Comparison of ENCODE assay signal across 8 cellular contexts in genomic region chr3:59049671-59050331, GRCh38. TPM values are rescaled to one million over a fixed set of nuclear protein-coding genes. Genes with fewer than 3 reads are reported as not detected.
DNase-seq lines count a peak whose midpoint lies in the region; ATAC-seq and TF ChIP-seq lines count a peak whose summit lies in the region.

CFAP20DC (minus strand) TSS chr3:59050025; CDS start chr3:59049631, 394 bp downstream.

- POLR2A ChIA-PET in naive thymus-derived CD4-positive, alpha-beta T cell (lab: Charles Lee), result no interaction called here

- TF ChIP-seq CTCF in fibroblast of mammary gland (conservative IDR thresholded peaks at IDR 0.05; ENCODE audit: control insufficient read depth, insufficient read depth, low read depth, low read length), result no peak

- intact Hi-C loops in activated T-helper 1 cell treated with anti-CD3 and anti-CD28 coated beads, Interleukin-12 subunit alpha, Interleukin-12 subunit beta, Interleukin-2, Interleukin-4 antibody, amounts not matched to agents 30 ng/mL and 10 ng/mL and 1 ng/mL, durations not matched to agents 14 hours and 24 hours and 36 hours (cut with micrococcal nuclease), result loop anchor here (2.0 to 5.0 kb wide), 3 partner anchors 188 to 743 kb away; partner anchors contain the start of genes HTD2, PDHB and RPP14
- intact Hi-C loops in naive thymus-derived CD4-positive, alpha-beta T cell (cut with micrococcal nuclease), result loop anchor here in 1 of 2 donors (2.0 to 10.0 kb wide), 2 partner anchors 485 to 743 kb away; partner anchors contain the start of genes HTD2 and RPP14

- H3K9me3 ChIP-seq in naive thymus-derived CD4-positive, alpha-beta T cell (ENCODE audit: control insufficient read depth in 2 of 3, low read length in 3 of 3), result no peaks in the 10 kb centered on the region

- peak within 1 kb of the TSS; percentile 64 for H3K4me3 ChIP-seq in fibroblast of mammary gland (ENCODE audit: control insufficient read depth, low read depth, low read length)
- peak within 1 kb of the TSS; percentile 69 for H3K4me3 ChIP-seq in naive thymus-derived CD4-positive, alpha-beta T cell (ENCODE audit: low read length)

- DNase-seq in COR-L47 (lab: John Stamatoyannopoulos, UW) (peak; percentile 83), HT1080 (ENCODE audit: low read depth) (peak; percentile 69), OCI-M1 (lab: John Stamatoyannopoulos, UW) (peak; percentile 89), fibroblast of mammary gland (ENCODE audit: low read depth) (peak; percentile 94)
- DNase-seq in activated T-helper 1 cell treated with anti-CD3 and anti-CD28 coated beads, Interleukin-12 subunit alpha, Interleukin-12 subunit beta, Interleukin-2, Interleukin-4 antibody, amounts not matched to agents 30 ng/mL and 10 ng/mL and 1 ng/mL, durations not matched to agents 14 hours and 24 hours and 36 hours (ENCODE audit: low spot score), result peak; percentile 90
- peak; percentile 78 to 90 (median 86) for DNase-seq in naive thymus-derived CD4-positive, alpha-beta T cell

- peaks cover 14% of the 10 kb centered on the region for H3K27me3 Mint-ChIP-seq in activated T-helper 1 cell treated with anti-CD3 and anti-CD28 coated beads, Interleukin-12 subunit alpha, Interleukin-12 subunit beta, Interleukin-2, Interleukin-4 antibody, amounts not matched to agents 30 ng/mL and 10 ng/mL and 1 ng/mL, durations not matched to agents 14 hours and 24 hours and 36 hours (ENCODE audit: insufficient read depth)
- H3K27me3 Mint-ChIP-seq in naive thymus-derived CD4-positive, alpha-beta T cell, result peaks cover 0 to 6% (median 0%) of the 10 kb centered on the region in 5 donors
- no peaks in the 10 kb centered on the region for H3K27me3 Mint-ChIP-seq in stimulated activated memory B cell treated with anti-CD40 and anti-IgM and Interleukin-4, amounts not matched to agents 10 μg/mL and 1 μg/mL and 100 μg/mL, for 72 hours

- H3K4me3 Mint-ChIP-seq in activated T-helper 1 cell treated with anti-CD3 and anti-CD28 coated beads, Interleukin-12 subunit alpha, Interleukin-12 subunit beta, Interleukin-2, Interleukin-4 antibody, amounts not matched to agents 30 ng/mL and 10 ng/mL and 1 ng/mL, durations not matched to agents 14 hours and 24 hours and 36 hours, result peak within 1 kb of the TSS; percentile 65
- H3K4me3 Mint-ChIP-seq in naive thymus-derived CD4-positive, alpha-beta T cell, result peak within 1 kb of the TSS; percentile 75 to 89 (median 80)
- peak within 1 kb of the TSS; percentile 83 for H3K4me3 Mint-ChIP-seq in stimulated activated memory B cell treated with anti-CD40 and anti-IgM and Interleukin-4, amounts not matched to agents 10 μg/mL and 1 μg/mL and 100 μg/mL, for 72 hours

- H3K4me1 Mint-ChIP-seq in activated T-helper 1 cell treated with anti-CD3 and anti-CD28 coated beads, Interleukin-12 subunit alpha, Interleukin-12 subunit beta, Interleukin-2, Interleukin-4 antibody, amounts not matched to agents 30 ng/mL and 10 ng/mL and 1 ng/mL, durations not matched to agents 14 hours and 24 hours and 36 hours (ENCODE audit: low read depth), result peaks cover 15% of the 10 kb centered on the region
- H3K4me1 Mint-ChIP-seq in naive thymus-derived CD4-positive, alpha-beta T cell, result peaks cover 0 to 16% (median 10%) of the 10 kb centered on the region in 7 donors
- peaks cover 4% of the 10 kb centered on the region for H3K4me1 Mint-ChIP-seq in stimulated activated memory B cell treated with anti-CD40 and anti-IgM and Interleukin-4, amounts not matched to agents 10 μg/mL and 1 μg/mL and 100 μg/mL, for 72 hours

- H3K27ac ChIP-seq in naive thymus-derived CD4-positive, alpha-beta T cell (ENCODE audit: low read depth, low read length), result peak within 1 kb of the TSS; percentile 59

- no peaks in the 10 kb centered on the region for H3K36me3 Mint-ChIP-seq in activated T-helper 1 cell treated with anti-CD3 and anti-CD28 coated beads, Interleukin-12 subunit alpha, Interleukin-12 subunit beta, Interleukin-2, Interleukin-4 antibody, amounts not matched to agents 30 ng/mL and 10 ng/mL and 1 ng/mL, durations not matched to agents 14 hours and 24 hours and 36 hours (ENCODE audit: low read depth)
- H3K36me3 Mint-ChIP-seq in naive thymus-derived CD4-positive, alpha-beta T cell, result no peaks in the 10 kb centered on the region
- no peaks in the 10 kb centered on the region for H3K36me3 Mint-ChIP-seq in stimulated activated memory B cell treated with anti-CD40 and anti-IgM and Interleukin-4, amounts not matched to agents 10 μg/mL and 1 μg/mL and 100 μg/mL, for 72 hours

- no peaks in the 10 kb centered on the region for H3K27me3 ChIP-seq in naive thymus-derived CD4-positive, alpha-beta T cell (ENCODE audit: control insufficient read depth in 2 of 2, insufficient read depth in 2 of 2, low read length in 2 of 2)

- H3K36me3 ChIP-seq in naive thymus-derived CD4-positive, alpha-beta T cell (ENCODE audit: control insufficient read depth in 2 of 3, insufficient read depth in 3 of 3, low read length in 3 of 3), result no peaks in the 10 kb centered on the region

- CTCF ChIA-PET in naive thymus-derived CD4-positive, alpha-beta T cell (lab: Charles Lee), result interaction anchor here (0.8 kb wide), 1 partner anchor 86 kb away, joined by 4 read pairs; no protein-coding TSS in a partner anchor

- H3K4me1 ChIP-seq in naive thymus-derived CD4-positive, alpha-beta T cell (ENCODE audit: control insufficient read depth in 2 of 2, insufficient read depth in 2 of 2, low read length in 2 of 2), result no peaks in the 10 kb centered on the region

- peak; percentile 99 for ATAC-seq in GM21381 (IDR thresholded peaks at IDR 0.05; ENCODE audit: unreplicated experiment)
- ATAC-seq in naive thymus-derived CD4-positive, alpha-beta T cell, result peak; percentile 96
- peak; percentile 98 for ATAC-seq in stimulated activated memory B cell treated with anti-CD40 and anti-IgM and Interleukin-4, amounts not matched to agents 10 μg/mL and 1 μg/mL and 100 μg/mL, for 72 hours

- no peaks in the 10 kb centered on the region for H3K9me3 Mint-ChIP-seq in activated T-helper 1 cell treated with anti-CD3 and anti-CD28 coated beads, Interleukin-12 subunit alpha, Interleukin-12 subunit beta, Interleukin-2, Interleukin-4 antibody, amounts not matched to agents 30 ng/mL and 10 ng/mL and 1 ng/mL, durations not matched to agents 14 hours and 24 hours and 36 hours
- no peaks in the 10 kb centered on the region for H3K9me3 Mint-ChIP-seq in naive thymus-derived CD4-positive, alpha-beta T cell
- no peaks in the 10 kb centered on the region for H3K9me3 Mint-ChIP-seq in stimulated activated memory B cell treated with anti-CD40 and anti-IgM and Interleukin-4, amounts not matched to agents 10 μg/mL and 1 μg/mL and 100 μg/mL, for 72 hours

- H3K27ac Mint-ChIP-seq in activated T-helper 1 cell treated with anti-CD3 and anti-CD28 coated beads, Interleukin-12 subunit alpha, Interleukin-12 subunit beta, Interleukin-2, Interleukin-4 antibody, amounts not matched to agents 30 ng/mL and 10 ng/mL and 1 ng/mL, durations not matched to agents 14 hours and 24 hours and 36 hours, result peak within 1 kb of the TSS; percentile 67
- peak within 1 kb of the TSS; percentile 40 to 90 (median 80) for H3K27ac Mint-ChIP-seq in naive thymus-derived CD4-positive, alpha-beta T cell
- peak within 1 kb of the TSS; percentile 77 for H3K27ac Mint-ChIP-seq in stimulated activated memory B cell treated with anti-CD40 and anti-IgM and Interleukin-4, amounts not matched to agents 10 μg/mL and 1 μg/mL and 100 μg/mL, for 72 hours

RNA-seq across cellular contexts. Expression of gene CFAP20DC, which starts in this region (rescaled TPM):
- 1.0 and 2.4 TPM in 2 replicates for total RNA-seq in HT1080 (2014; rRNA removed; shearing (Covaris generic))
- polyA plus RNA-seq in HT1080 (2015; cell fraction: cytosol; rRNA removed), result 2.7 and 3.4 TPM in 2 replicates
- 4.4 and 4.8 TPM in 2 replicates for polyA plus RNA-seq in HT1080 (2015; cell fraction: nucleus; rRNA removed)
- total RNA-seq in activated T-helper 1 cell treated with anti-CD3 and anti-CD28 coated beads, Interleukin-12 subunit alpha, Interleukin-12 subunit beta, Interleukin-2, Interleukin-4 antibody, amounts not matched to agents 30 ng/mL and 10 ng/mL and 1 ng/mL, durations not matched to agents 14 hours and 24 hours and 36 hours, result 0.86 and 1.2 TPM in 2 replicates
- 1 to 10 TPM in 1 of 5 experiments, under 1 TPM in 2, not detected in 2; 0.24 to 1.2 (median 0.43) TPM for total RNA-seq in naive thymus-derived CD4-positive, alpha-beta T cell
- under 1 TPM in 1 of 2 donors, not detected in 1; 0.40 TPM for polyA plus RNA-seq in naive thymus-derived CD4-positive, alpha-beta T cell

Comparison
In these comparisons a context has a peak if more than half of its experiments do, and no peak if none do; other contexts are left out.
1. Peak in every context shown above with its lines: DNase-seq, ATAC-seq, H3K4me3 ChIP-seq and H3K27ac ChIP-seq.